ENCODE assay signal across 1 cellular context in genomic region chr15:23565395-23566069, GRCh38.
A peak's percentile ranks its signal among the peaks of the same experiment; 100 is the strongest.
TF ChIP-seq lines count a peak whose summit lies in the region.

Gene MKRN3, plus strand, starts transcription at chr15:23565674. Its CDS starts 109 bp downstream, at chr15:23565783.

TF ChIP-seq in HepG2, 621 proteins besides CTCF, POLR2A, EP300 and RAD21 (continued from another document and continues in another):
- no peak for TF ChIP-seq ZNF318 (CRISPR knock-in tag; IDR thresholded peaks at IDR 0.05)
- TF ChIP-seq TFDP1 (CRISPR knock-in tag; IDR thresholded peaks at IDR 0.05; ENCODE audit: borderline replicate concordance), result peak; percentile 17; the same call in 1 of the 2 replicates
- TF ChIP-seq PHF8 (CRISPR knock-in tag; IDR thresholded peaks at IDR 0.05), result peak; percentile 69
- 0 out of 2 replicates have a peak, but pooled peaks have one; percentile 53 for TF ChIP-seq ZHX2 (IDR thresholded peaks at IDR 0.05; ENCODE audit: low read depth)
- TF ChIP-seq ZHX2 (CRISPR knock-in tag; IDR thresholded peaks at IDR 0.05; ENCODE audit: borderline replicate concordance), result no peak
- peak; percentile 86 for TF ChIP-seq PRPF4 (IDR thresholded peaks at IDR 0.05; ENCODE audit: low read depth, low read length, poor library complexity, severe bottlenecking)
- no peak for TF ChIP-seq PCBP2 (optimal IDR thresholded peaks at IDR 0.05; ENCODE audit: low read depth, low read length, poor library complexity, severe bottlenecking)
- no peak for TF ChIP-seq ZBTB7B (CRISPR knock-in tag; IDR thresholded peaks at IDR 0.05)
- peak; percentile 91 for TF ChIP-seq ETV5 (CRISPR knock-in tag; IDR thresholded peaks at IDR 0.05; ENCODE audit: borderline replicate concordance)
- peak; percentile 76 for TF ChIP-seq THAP11 (CRISPR knock-in tag; IDR thresholded peaks at IDR 0.05)
- no peak for TF ChIP-seq ZNF367 (CRISPR knock-in tag; IDR thresholded peaks at IDR 0.05; ENCODE audit: borderline replicate concordance)
- TF ChIP-seq RBM39 (IDR thresholded peaks at IDR 0.05; ENCODE audit: low read depth, low read length, poor library complexity, severe bottlenecking), result peak; percentile 60
- TF ChIP-seq GABPB1 (CRISPR knock-in tag; IDR thresholded peaks at IDR 0.05), result peak; percentile 95
- peak; percentile 96 for TF ChIP-seq AGO2 (optimal IDR thresholded peaks at IDR 0.05; ENCODE audit: low read depth, low read length)
- TF ChIP-seq ZNF574 (CRISPR knock-in tag; IDR thresholded peaks at IDR 0.05), result peak; percentile 58
- no peak for TF ChIP-seq FLYWCH1 (CRISPR knock-in tag; IDR thresholded peaks at IDR 0.05)
- TF ChIP-seq SIN3B (IDR thresholded peaks at IDR 0.05; ENCODE audit: low read length), result peak; percentile 41; the same call in 1 of the 2 replicates
- peak; percentile 58 for TF ChIP-seq CCAR2 (optimal IDR thresholded peaks at IDR 0.05; ENCODE audit: low read depth, low read length)
- peak; percentile 91 for TF ChIP-seq ZBTB40 (IDR thresholded peaks at IDR 0.05)
- no peak for TF ChIP-seq ZBTB40 (CRISPR knock-in tag; IDR thresholded peaks at IDR 0.05)
- TF ChIP-seq SRSF1 (optimal IDR thresholded peaks at IDR 0.05; ENCODE audit: low read depth, low read length), result peak; percentile 85
- no peak for TF ChIP-seq ZNF75D (CRISPR knock-in tag; IDR thresholded peaks at IDR 0.05; ENCODE audit: borderline replicate concordance)
- TF ChIP-seq ZSCAN9 (CRISPR knock-in tag; IDR thresholded peaks at IDR 0.05; ENCODE audit: borderline replicate concordance), result 0 out of 2 replicates have a peak, but pooled peaks have one; percentile 37
- TF ChIP-seq XRCC5 (optimal IDR thresholded peaks at IDR 0.05; ENCODE audit: low read length), result peak; percentile 91
- no peak for TF ChIP-seq ZNF33B (CRISPR knock-in tag; IDR thresholded peaks at IDR 0.05)
- TF ChIP-seq HOXA3 (CRISPR knock-in tag; IDR thresholded peaks at IDR 0.05), result peak; percentile 61; the same call in 1 of the 2 replicates
